28 cellular contexts compared by ENCODE assay signal in the genomic region with DNA sequence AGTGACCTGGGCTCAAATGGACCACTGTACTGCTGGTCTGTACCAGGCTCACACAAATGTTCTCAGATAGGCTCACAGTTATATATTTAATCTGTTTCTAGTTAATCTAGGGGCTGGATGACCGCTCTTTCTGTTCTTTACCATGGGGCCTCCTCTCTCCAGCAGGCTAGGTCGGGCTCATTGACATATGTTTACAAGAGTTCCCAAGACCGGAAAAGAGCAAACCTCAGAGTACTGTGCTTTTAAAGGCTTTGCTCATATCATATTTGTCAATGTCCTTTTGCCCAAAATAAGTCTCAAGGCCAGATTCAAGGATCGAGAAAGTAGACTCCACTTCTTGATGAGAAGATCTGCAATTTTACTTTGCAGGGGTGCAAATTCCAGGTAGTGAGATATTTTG.
"Had no signal": no experiment of that assay in that cellular context is flagged by ENCODE, and none has a peak within 500 bp of the region (broad histone marks: within the 10 kb centered on the region; RNA-seq: fewer than 3 reads in every experiment).

No MANE protein-coding gene starts in this region.

- ATAC-seq: activated T-helper 17 cell treated with anti-CD3 and anti-CD28 coated beads, Interleukin-2, amount 50 U/mL, for 72 hours; Panc1; SK-N-SH treated with all-trans-retinoic acid at 6 μM for 48 hours had no signal

- H3K9me3 Mint-ChIP-seq: activated CD4-positive, alpha-beta memory T cell treated with anti-CD3 and anti-CD28 coated beads, Interleukin-2, amount 10 ng/mL, durations not matched to agents 7 days and 5 days; activated CD4-positive, alpha-beta T cell treated with anti-CD3 and anti-CD28 coated beads, Interleukin-2, amount 10 ng/mL, durations not matched to agents 7 days and 5 days; activated T-helper 17 cell treated with anti-CD3 and anti-CD28 coated beads, Interleukin-2, amount 50 U/mL, for 72 hours; T-helper 1 cell treated with Interleukin-12 subunit alpha and Interleukin-12 subunit beta and Interleukin-4 antibody, amounts not matched to agents 30 μg/mL and 1 μg/mL, for 36 hours had no signal

- DNase-seq: activated B cell treated with CpG ODN at 0.5 μM for 24 hours; activated CD4-positive, alpha-beta memory T cell treated with anti-CD3 and anti-CD28 coated beads, Interleukin-2, amount 10 ng/mL, durations not matched to agents 7 days and 5 days; activated CD4-positive, alpha-beta T cell treated with anti-CD3 and anti-CD28 coated beads for 1 hour; activated CD4-positive, alpha-beta T cell treated with anti-CD3 and anti-CD28 coated beads, Interleukin-2, amount 10 ng/mL, durations not matched to agents 7 days and 5 days; activated gamma-delta T cell; activated naive CD4-positive, alpha-beta T cell treated with anti-CD3 and anti-CD28 coated beads for 36 hours; activated T-cell treated with anti-CD3 and anti-CD28 coated beads for 4 hours; activated T-cell treated with anti-CD3 and anti-CD28 coated beads, Interleukin-2, amount 50 U/mL, for 48 hours; amygdala; KG1; MG63; NCI-H1105 treated with DMSO at 0.1 percent for 48 hours; NCI-H1436 treated with DMSO at 0.1 percent for 48 hours; NCI-H187; NCI-H2081; NCI-H446; NCI-H524; Right ventricle myocardium superior; T-helper 9 cell had no signal

- H3K36me3 ChIP-seq: MG63, SJSA1 had no signal

- H3K4me3 Mint-ChIP-seq: activated B cell treated with CpG ODN at 0.5 μM for 24 hours; activated CD4-positive, alpha-beta memory T cell treated with anti-CD3 and anti-CD28 coated beads, Interleukin-2, amount 10 ng/mL, durations not matched to agents 7 days and 5 days; activated CD4-positive, alpha-beta T cell treated with anti-CD3 and anti-CD28 coated beads, Interleukin-2, amount 10 ng/mL, durations not matched to agents 7 days and 5 days; activated naive CD4-positive, alpha-beta T cell treated with anti-CD3 and anti-CD28 coated beads for 36 hours; activated naive CD8-positive, alpha-beta T cell; activated T-helper 17 cell treated with anti-CD3 and anti-CD28 coated beads, Interleukin-2, amount 50 U/mL, for 72 hours; brain; central memory CD8-positive, alpha-beta T cell; T-helper 1 cell treated with Interleukin-12 subunit alpha and Interleukin-12 subunit beta and Interleukin-4 antibody, amounts not matched to agents 30 μg/mL and 1 μg/mL, for 36 hours had no signal

- H3K27ac ChIP-seq: RWPE1, SJSA1 had no signal

- H3K4me1 ChIP-seq: SJSA1 had no signal

- H3K27ac Mint-ChIP-seq: activated B cell treated with CpG ODN at 0.5 μM for 24 hours; activated CD4-positive, alpha-beta memory T cell treated with anti-CD3 and anti-CD28 coated beads, Interleukin-2, amount 10 ng/mL, durations not matched to agents 7 days and 5 days; activated CD4-positive, alpha-beta T cell treated with anti-CD3 and anti-CD28 coated beads, Interleukin-2, amount 10 ng/mL, durations not matched to agents 7 days and 5 days; activated naive CD4-positive, alpha-beta T cell treated with anti-CD3 and anti-CD28 coated beads for 36 hours; activated naive CD8-positive, alpha-beta T cell; activated T-helper 17 cell treated with anti-CD3 and anti-CD28 coated beads, Interleukin-2, amount 50 U/mL, for 72 hours; brain; T-helper 1 cell treated with Interleukin-12 subunit alpha and Interleukin-12 subunit beta and Interleukin-4 antibody, amounts not matched to agents 30 μg/mL and 1 μg/mL, for 36 hours had no signal

- H3K36me3 Mint-ChIP-seq: activated naive CD8-positive, alpha-beta T cell; brain had no signal

- H3K9me3 ChIP-seq: MG63, SJSA1 had no signal

- H3K27me3 ChIP-seq: MG63, SJSA1 had no signal

- H3K4me3 ChIP-seq: MG63, SJSA1 had no signal

- H3K27me3 Mint-ChIP-seq: activated B cell treated with CpG ODN at 0.5 μM for 24 hours; activated CD4-positive, alpha-beta memory T cell treated with anti-CD3 and anti-CD28 coated beads, Interleukin-2, amount 10 ng/mL, durations not matched to agents 7 days and 5 days; activated CD4-positive, alpha-beta T cell treated with anti-CD3 and anti-CD28 coated beads, Interleukin-2, amount 10 ng/mL, durations not matched to agents 7 days and 5 days; activated naive CD8-positive, alpha-beta T cell; activated T-helper 17 cell treated with anti-CD3 and anti-CD28 coated beads, Interleukin-2, amount 50 U/mL, for 72 hours; brain; central memory CD8-positive, alpha-beta T cell had no signal

- H3K4me1 Mint-ChIP-seq: activated B cell treated with CpG ODN at 0.5 μM for 24 hours; activated CD4-positive, alpha-beta memory T cell treated with anti-CD3 and anti-CD28 coated beads, Interleukin-2, amount 10 ng/mL, durations not matched to agents 7 days and 5 days; activated CD4-positive, alpha-beta T cell treated with anti-CD3 and anti-CD28 coated beads, Interleukin-2, amount 10 ng/mL, durations not matched to agents 7 days and 5 days; activated T-helper 17 cell treated with anti-CD3 and anti-CD28 coated beads, Interleukin-2, amount 50 U/mL, for 72 hours; brain; central memory CD8-positive, alpha-beta T cell had no signal
